7 cellular contexts compared by ENCODE assay signal in the genomic region with DNA sequence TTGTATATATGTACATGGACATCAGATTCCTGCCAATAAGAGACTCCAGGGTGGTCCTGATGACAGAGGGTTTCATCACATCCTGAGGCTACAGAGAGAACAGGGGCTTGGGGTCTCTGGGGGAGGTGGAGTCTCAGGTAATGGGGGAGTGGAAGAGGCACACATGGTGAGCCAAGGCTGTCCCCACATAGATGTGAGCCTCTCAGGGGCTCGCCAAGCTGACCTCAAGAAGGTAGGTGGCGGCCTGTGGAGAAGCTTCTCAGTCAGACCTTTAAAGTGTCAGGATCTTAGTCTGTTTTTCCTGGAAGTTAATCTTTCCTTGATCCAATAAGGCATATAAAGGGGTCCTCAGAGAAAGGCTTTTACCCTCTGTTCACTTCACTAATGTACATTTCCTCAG. TPM values are rescaled to one million over a fixed set of nuclear protein-coding genes. Genes with fewer than 3 reads are reported as not detected.
DNase-seq lines count a peak whose midpoint lies in the region; ATAC-seq, FAIRE-seq and TF ChIP-seq lines count a peak whose summit lies in the region.
"Not testable (repeated sequence)": the region's sequence is repeated elsewhere in the genome, so short reads cannot be mapped to it uniquely, and the experiment has no call there.

No MANE protein-coding gene starts in this region.

- not testable (repeated sequence) for H3K4me3 Mint-ChIP-seq in Calu3 (ENCODE audit: low read depth, unreplicated experiment)

- H3K9me1 ChIP-seq in K562 (ENCODE audit: control insufficient read depth, insufficient read depth, low read length); endothelial cell of umbilical vein (replicated peaks; ENCODE audit: control insufficient read depth, extremely low read depth, insufficient read depth, low read length): not testable (repeated sequence)

- in situ Hi-C loops in K562 (cut with MboI), result loop anchor here (5.0 kb wide), 1 partner anchor 81 kb away; no protein-coding TSS in a partner anchor
- in situ Hi-C loops in HepG2 (cut with HindIII; ENCODE audit: extremely low pct_ligation_motif_present, low pct_unique_long_range_greater_than_20kb), result not testable (repeated sequence)

- peak; percentile 27; the same call in 2 of the 3 replicates for ATAC-seq in K562
- not testable (repeated sequence) for ATAC-seq in heart right ventricle, HepG2, psoas muscle

- not testable (repeated sequence) for H3K4me3 ChIP-seq in K562; endothelial cell of umbilical vein (replicated peaks in 1 of 3; ENCODE audit: insufficient read depth in 1 of 3, low read depth in 1 of 3, low read length in 3 of 3); heart right ventricle; HepG2 (replicated peaks in 1 of 3; ENCODE audit: insufficient read depth in 1 of 3, low read depth in 2 of 3, low read length in 3 of 3); psoas muscle; thyroid gland (replicated peaks in 1 of 3)

- WGBS in K562 (ENCODE audit: insufficient coverage, low coverage, missing lambda C conversion rate), result 94% methylated on average over 2 of the region's 2 CpGs
- WGBS in heart right ventricle, 2 donors, result 99 to 100% methylated on average over 2 of the region's 2 CpGs
- WGBS in HepG2 (ENCODE audit: low lambda C conversion rate), result 100% methylated on average over 2 of the region's 2 CpGs
- 95 to 100% (median 100%) methylated on average over 2 of the region's 2 CpGs for WGBS in psoas muscle, 3 donors
- 100% methylated on average over 2 of the region's 2 CpGs for WGBS in thyroid gland, 2 donors

- not testable (repeated sequence) for H3K27me3 Mint-ChIP-seq in Calu3 (ENCODE audit: unreplicated experiment)

- TF ChIP-seq EP300 in K562 (IDR thresholded peaks at IDR 0.05; ENCODE audit: low read length); HepG2 (IDR thresholded peaks at IDR 0.05; ENCODE audit: low read depth in 2 of 2, low read length in 2 of 2); HepG2 (CRISPR knock-in tag; IDR thresholded peaks at IDR 0.05; ENCODE audit: borderline replicate concordance): not testable (repeated sequence)

- intact Hi-C loops in Calu3 (cut with micrococcal nuclease; ENCODE audit: unreplicated experiment); HepG2 (cut with micrococcal nuclease; ENCODE audit: unreplicated experiment); psoas muscle (cut with DNase I); thyroid gland (cut with DNase I): not testable (repeated sequence)
- intact Hi-C loops in K562 (cut with micrococcal nuclease) (loop anchor here (1.0 kb wide), 1 partner anchor 74 kb away; no protein-coding TSS in a partner anchor), endothelial cell of umbilical vein (cut with micrococcal nuclease) (loop anchor here (2.0 kb wide), 1 partner anchor 92 kb away; no protein-coding TSS in a partner anchor), heart right ventricle (cut with DNase I) (loop anchor here in 1 of 10 donors (5.0 kb wide), 1 partner anchor 89 kb away; no protein-coding TSS in a partner anchor)

- H3K9ac ChIP-seq in K562 (ENCODE audit: insufficient read depth in 1 of 2, low read depth in 2 of 2, low read length in 2 of 2) (0 out of 4 replicates have a peak overlapping the region, but pooled peaks of 1 of the 2 experiments have one; percentile 23), HepG2 (ENCODE audit: insufficient read depth, low read depth, low read length) (peak overlapping the region; percentile 45)
- H3K9ac ChIP-seq in endothelial cell of umbilical vein (replicated peaks; ENCODE audit: extremely low read depth, insufficient read depth, low read length), result not testable (repeated sequence)

- peaks cover 0 to 27% of the 10 kb centered on the region in 2 experiments; a peak in 4 of 5 replicates for H3K4me1 ChIP-seq in K562 (replicated peaks in 1 of 2; ENCODE audit: control insufficient read depth in 2 of 2, insufficient read depth in 2 of 2, low read length in 2 of 2)
- peaks cover 20% of the 10 kb centered on the region for H3K4me1 ChIP-seq in endothelial cell of umbilical vein (ENCODE audit: control insufficient read depth, extremely low read depth, insufficient read depth, low read length)
- peaks cover 0 to 42% (median 20%) of the 10 kb centered on the region in 9 donors for H3K4me1 ChIP-seq in heart right ventricle
- H3K4me1 ChIP-seq in HepG2 (ENCODE audit: insufficient read depth, low read length), result peaks cover 82% of the 10 kb centered on the region
- peaks cover 33% of the 10 kb centered on the region for H3K4me1 ChIP-seq in psoas muscle
- peaks cover 44 to 63% of the 10 kb centered on the region in 2 donors for H3K4me1 ChIP-seq in thyroid gland

- not testable (repeated sequence) for H3K9me3 Mint-ChIP-seq in Calu3 (ENCODE audit: low read depth, unreplicated experiment)

- H3K27ac ChIP-seq in K562 (ENCODE audit: extremely low read depth, low read depth, low read length) (peak overlapping the region; percentile 74), endothelial cell of umbilical vein (ENCODE audit: insufficient read depth, low read depth, low read length) (peak overlapping the region; percentile 87), heart right ventricle (peak overlapping the region in 7 of 10 donors; percentile 18 to 78 (median 54)), HepG2 (ENCODE audit: extremely low read length, insufficient read depth, low read length) (peak overlapping the region; percentile 88), psoas muscle (peak overlapping the region; percentile 86), thyroid gland (peak overlapping the region; percentile 83 to 99 (median 98))

- H3K36me3 ChIP-seq in K562 (ENCODE audit: control insufficient read depth, insufficient read depth, low read length); endothelial cell of umbilical vein (ENCODE audit: control insufficient read depth in 2 of 2, extremely low read depth in 1 of 2, insufficient read depth in 2 of 2, low read length in 2 of 2); heart right ventricle; HepG2 (replicated peaks in 1 of 2; ENCODE audit: control insufficient read depth in 1 of 2, insufficient read depth in 2 of 2, low read length in 2 of 2); psoas muscle (ENCODE audit: insufficient read depth in 1 of 2, low read depth in 1 of 2); thyroid gland: not testable (repeated sequence)

- not testable (repeated sequence) for H3K4me2 ChIP-seq in K562 (ENCODE audit: insufficient read depth, low read length); endothelial cell of umbilical vein (ENCODE audit: insufficient read depth, low read length); HepG2 (ENCODE audit: low read depth, low read length)

- TF ChIP-seq CTCF in Calu3 (IDR thresholded peaks at IDR 0.05; ENCODE audit: unreplicated experiment); K562 (IDR thresholded peaks at IDR 0.05 in 2 of 3, conservative IDR thresholded peaks at IDR 0.05 in 1 of 3; ENCODE audit: insufficient read depth in 2 of 3, low read depth in 1 of 3, low read length in 3 of 3); endothelial cell of umbilical vein (IDR thresholded peaks at IDR 0.05; ENCODE audit: extremely low read depth in 1 of 2, insufficient read depth in 1 of 2, low read depth in 1 of 2, low read length in 2 of 2); heart right ventricle (IDR thresholded peaks at IDR 0.05); HepG2 (CRISPR knock-in tag; IDR thresholded peaks at IDR 0.05); psoas muscle (IDR thresholded peaks at IDR 0.05); thyroid gland (IDR thresholded peaks at IDR 0.05): not testable (repeated sequence)

- BruUV-seq in Calu3 (replicated peaks; lab: Mats Ljungman, UMichigan); endothelial cell of umbilical vein (replicated peaks; lab: Mats Ljungman, UMichigan): not testable (repeated sequence)
- BruUV-seq in K562 (replicated peaks; lab: Mats Ljungman, UMichigan), result TSS peak; percentile 39
- TSS peak; percentile 87 for BruUV-seq in HepG2 (replicated peaks; lab: Mats Ljungman, UMichigan)

- H3K27me3 ChIP-seq in K562 (ENCODE audit: control insufficient read depth in 2 of 2, insufficient read depth in 2 of 2, low read length in 2 of 2); endothelial cell of umbilical vein (ENCODE audit: control insufficient read depth in 2 of 2, insufficient read depth in 2 of 2, low read length in 2 of 2); heart right ventricle; HepG2 (ENCODE audit: control insufficient read depth in 1 of 2, insufficient read depth in 2 of 2, low read length in 2 of 2); psoas muscle (ENCODE audit: insufficient read depth in 3 of 3, low read length in 2 of 3); thyroid gland: not testable (repeated sequence)

- dilution Hi-C loops in endothelial cell of umbilical vein (cut with MboI; ENCODE audit: extremely low pct_ligation_motif_present, low sequenced_read_pairs), result not testable (repeated sequence)

- H2AFZ ChIP-seq in K562 (ENCODE audit: low read depth, low read length), result peak overlapping the region; percentile 52; the same call in 1 of the 2 replicates
- H2AFZ ChIP-seq in endothelial cell of umbilical vein (ENCODE audit: low read depth, low read length); HepG2 (ENCODE audit: low read length): not testable (repeated sequence)

- peak; percentile 19 for FAIRE-seq in K562 (lab: Jason Lieb, UNC)
- FAIRE-seq in endothelial cell of umbilical vein (lab: Jason Lieb, UNC); HepG2 (lab: Jason Lieb, UNC): not testable (repeated sequence)

- not testable (repeated sequence) for TF ChIP-seq POLR2A in K562 (conservative IDR thresholded peaks at IDR 0.05); endothelial cell of umbilical vein (IDR thresholded peaks at IDR 0.05; ENCODE audit: low read depth, low read length); HepG2 (IDR thresholded peaks at IDR 0.05; ENCODE audit: insufficient read depth in 1 of 2, low read depth in 2 of 2, low read length in 2 of 2); thyroid gland (IDR thresholded peaks at IDR 0.05)

- CTCF ChIA-PET in Calu3 (lab: Charles Lee); K562 (lab: Yijun Ruan, JAX; ENCODE audit: low intra/inter-chr PET ratio); endothelial cell of umbilical vein (lab: Charles Lee); HepG2 (lab: Yijun Ruan, JAX; ENCODE audit: low intra/inter-chr PET ratio, low total read pairs): not testable (repeated sequence)

- DNase-seq in Calu3; K562 (ENCODE audit: extremely low read depth in 1 of 4, low spot score in 3 of 4); endothelial cell of umbilical vein (ENCODE audit: low read depth, low spot score); heart right ventricle; HepG2 (ENCODE audit: low spot score); psoas muscle; thyroid gland: not testable (repeated sequence)

- not testable (repeated sequence) for H3K36me3 Mint-ChIP-seq in Calu3 (ENCODE audit: insufficient read depth, unreplicated experiment)

- H3K9me3 ChIP-seq in K562 (replicated peaks; ENCODE audit: control insufficient read depth, insufficient read depth, low read depth, low read length); endothelial cell of umbilical vein (replicated peaks; ENCODE audit: control insufficient read depth, insufficient read depth, low read length); heart right ventricle; HepG2 (ENCODE audit: low read length); psoas muscle; thyroid gland: not testable (repeated sequence)

- POLR2A ChIA-PET in K562 (lab: Yijun Ruan, JAX); endothelial cell of umbilical vein (lab: Charles Lee); HepG2 (lab: Yijun Ruan, JAX): not testable (repeated sequence)

- not testable (repeated sequence) for H3K79me2 ChIP-seq in K562 (ENCODE audit: control insufficient read depth, insufficient read depth, low read length); endothelial cell of umbilical vein (ENCODE audit: control insufficient read depth, insufficient read depth, low read length); HepG2 (ENCODE audit: insufficient read depth, low read length)

- peaks cover 63% of the 10 kb centered on the region for H3K4me1 Mint-ChIP-seq in Calu3 (ENCODE audit: low read depth, unreplicated experiment)

- peak overlapping the region; percentile 34 for H3K27ac Mint-ChIP-seq in Calu3 (ENCODE audit: unreplicated experiment)

- not testable (repeated sequence) for TF ChIP-seq RAD21 in K562 (CRISPR knock-in tag; conservative IDR thresholded peaks at IDR 0.05 in 1 of 2, IDR thresholded peaks at IDR 0.05 in 1 of 2); HepG2 (CRISPR knock-in tag; IDR thresholded peaks at IDR 0.05)

- H4K20me1 ChIP-seq in K562 (replicated peaks; ENCODE audit: control insufficient read depth, insufficient read depth, low read length); endothelial cell of umbilical vein (replicated peaks; ENCODE audit: control insufficient read depth, extremely low read depth, insufficient read depth, low read length); HepG2 (ENCODE audit: insufficient read depth, low read length): not testable (repeated sequence)

RNA-seq across cellular contexts. Expression of a gene that starts 22.3 kb away (rescaled TPM):
- total RNA-seq in Calu3 (2022) (10.2 and 17.3 TPM in 2 replicates), K562 (2014; rRNA removed) (43.5 and 48.7 TPM in 2 replicates), K562 (2014; rRNA removed; fragmentation: Illumina TruSeq; extraction: Trizol) (82.4 and 83.2 TPM in 2 replicates), K562 (2015; rRNA removed; fragmentation: Illumina TruSeq; extraction: Trizol) (63.9 and 67.7 TPM in 2 replicates), K562 (2021) (75.9 and 80.0 TPM in 2 replicates), endothelial cell of umbilical vein (1.6 and 5.5 TPM in 2 replicates), heart right ventricle (10 to 100 TPM in 8 of 10 donors, 1 to 10 TPM in 2; 6.6 to 35.2 (median 13.4) TPM), HepG2 (2016; rRNA removed; fragmentation: Illumina TruSeq; extraction: Trizol) (2,238 and 3,445 TPM in 2 replicates), psoas muscle (100 to 1,000 TPM in 1 of 4 donors, 10 to 100 TPM in 3; 36.5 to 568 (median 80.5) TPM), thyroid gland (100 to 1,000 TPM in 3 of 4 donors, 10 to 100 TPM in 1; 73.8 to 132 (median 121) TPM)
- 36.5 and 72.6 TPM in 2 replicates for total RNA-seq in K562 (2011; cell fraction: chromatin; rRNA removed; ENCODE audit: low replicate concordance)
- total RNA-seq in K562 (2011; cell fraction: nucleolus; rRNA removed), result 22.3 and 25.3 TPM in 2 replicates
- total RNA-seq in K562 (2011; cell fraction: nucleoplasm; rRNA removed), result 38.8 and 56.3 TPM in 2 replicates
- polyA plus RNA-seq in K562 (2011; rRNA removed) (50.5 and 180 TPM in 2 replicates), K562 (2014; fragmentation: Illumina TruSeq; extraction: Trizol) (118 and 119 TPM in 2 replicates), K562 (2014; fragmentation: Nextera tagmentation; extraction: Ambion mirVana) (10 to 100 TPM; 74.3 to 83.8 TPM), K562 (2014; rRNA removed) (86.6 and 88.7 TPM in 2 replicates), endothelial cell of umbilical vein (1.5 and 1.6 TPM in 2 replicates), heart right ventricle (100 to 1,000 TPM in 1 of 2 donors, 10 to 100 TPM in 1; 23.7 to 131 TPM), HepG2 (2011; rRNA removed) (885 and 948 TPM in 2 replicates), psoas muscle (1,000 to 10,000 TPM in 2 of 3 donors, 100 to 1,000 TPM in 1; 212 to 1,974 (median 1,595) TPM)
- 36.9 and 138 TPM in 2 replicates for polyA plus RNA-seq in K562 (2011; cell fraction: cytosol; rRNA removed)
- 29.3 and 50.1 TPM in 2 replicates for polyA plus RNA-seq in K562 (2011; cell fraction: nucleus; rRNA removed)
- polyA plus RNA-seq in K562 (2012), result 65.7 and 95.2 TPM in 2 replicates
- 37.0 and 121 TPM in 2 replicates for polyA minus RNA-seq in K562 (2011; rRNA and poly(A)+ RNA removed)
- polyA minus RNA-seq in K562 (2011; cell fraction: cytosol; rRNA and poly(A)+ RNA removed), result 9.2 and 47.7 TPM in 2 replicates
- polyA minus RNA-seq in K562 (2011; cell fraction: nucleus; rRNA and poly(A)+ RNA removed), result 23.7 and 26.7 TPM in 2 replicates
- 1.7 and 1.9 TPM in 2 replicates for polyA plus RNA-seq in endothelial cell of umbilical vein (2011; cell fraction: cytosol; rRNA removed)
- polyA plus RNA-seq in endothelial cell of umbilical vein (2011; cell fraction: nucleus; rRNA removed), result 9.1 and 12.9 TPM in 2 replicates
- polyA plus RNA-seq in endothelial cell of umbilical vein (2012), result 0.54 and 0.87 TPM in 2 replicates
- 1.2 and 1.8 TPM in 2 replicates for polyA minus RNA-seq in endothelial cell of umbilical vein
- 1.8 TPM for polyA minus RNA-seq in endothelial cell of umbilical vein (2011; cell fraction: cytosol; rRNA and poly(A)+ RNA removed)
- 3.9 and 5.1 TPM in 2 replicates for polyA minus RNA-seq in endothelial cell of umbilical vein (2011; cell fraction: nucleus; rRNA and poly(A)+ RNA removed)
- total RNA-seq in HepG2 (2016; cell fraction: cytosol; rRNA removed; fragmentation: Illumina TruSeq; extraction: Trizol; ENCODE audit: low read depth), result 260 and 286 TPM in 2 replicates
- total RNA-seq in HepG2 (2016; cell fraction: insoluble cytoplasmic fraction; rRNA removed; fragmentation: Illumina TruSeq; extraction: Trizol), result 2,230 and 3,407 TPM in 2 replicates
- 374 and 428 TPM in 2 replicates for total RNA-seq in HepG2 (2016; cell fraction: membrane; rRNA removed; fragmentation: Illumina TruSeq; extraction: Trizol)
- 793 and 846 TPM in 2 replicates for total RNA-seq in HepG2 (2016; cell fraction: nucleus; rRNA removed; fragmentation: Illumina TruSeq; extraction: Trizol)
- 828 and 865 TPM in 2 replicates for polyA plus RNA-seq in HepG2 (2011; cell fraction: cytosol; rRNA removed)
- 305 and 371 TPM in 2 replicates for polyA plus RNA-seq in HepG2 (2011; cell fraction: nucleus; rRNA removed)
- 1,096 and 2,304 TPM in 2 replicates for polyA plus RNA-seq in HepG2 (2012)
- polyA plus RNA-seq in HepG2 (2016; cell fraction: cytosol; fragmentation: Illumina TruSeq; extraction: Trizol; ENCODE audit: low read depth), result 300 and 314 TPM in 2 replicates
- polyA plus RNA-seq in HepG2 (2016; cell fraction: insoluble cytoplasmic fraction; fragmentation: Illumina TruSeq; extraction: Trizol; ENCODE audit: low read depth), result 3,286 and 3,327 TPM in 2 replicates
- polyA plus RNA-seq in HepG2 (2016; cell fraction: membrane; fragmentation: Illumina TruSeq; extraction: Trizol; ENCODE audit: low read depth), result 290 and 331 TPM in 2 replicates
- polyA plus RNA-seq in HepG2 (2016; cell fraction: nucleus; fragmentation: Illumina TruSeq; extraction: Trizol; ENCODE audit: insufficient read depth, low read depth), result 1,050 and 1,147 TPM in 2 replicates
- 2.0 and 396 TPM in 2 replicates for polyA minus RNA-seq in HepG2 (2011; rRNA and poly(A)+ RNA removed; ENCODE audit: low replicate concordance)
- 248 and 276 TPM in 2 replicates for polyA minus RNA-seq in HepG2 (2011; cell fraction: cytosol; rRNA and poly(A)+ RNA removed)
- 488 and 587 TPM in 2 replicates for polyA minus RNA-seq in HepG2 (2011; cell fraction: nucleus; rRNA and poly(A)+ RNA removed)
